Comparison of ENCODE assay signal across 2 cellular contexts in genomic region chr2:188319845-188320244, GRCh38.
TF ChIP-seq lines count a peak whose summit lies in the region.

No MANE protein-coding gene starts in this region.

TF ChIP-seq in HCT116, 20 proteins besides CTCF, POLR2A, EP300 and RAD21:
- TF ChIP-seq SIN3A (IDR thresholded peaks at IDR 0.05; ENCODE audit: low read depth) (no peak), CBX3 (IDR thresholded peaks at IDR 0.05; ENCODE audit: low read depth) (0 out of 2 replicates have a peak, but pooled peaks have one; percentile 9)

TF ChIP-seq in H1, 55 proteins besides CTCF, POLR2A, EP300 and RAD21:
- TF ChIP-seq CHD1 (IDR thresholded peaks at IDR 0.05; ENCODE audit: low read depth, low read length) (no peak), CEBPB (IDR thresholded peaks at IDR 0.05; ENCODE audit: low read depth, low read length) (peak; percentile 76)
